In genomic region chr17:38484242-38485145, GRCh38 we compare ENCODE assay signal across 8 cellular contexts. TPM values are rescaled to one million over a fixed set of nuclear protein-coding genes. Genes with fewer than 3 reads are reported as not detected.
DNase-seq lines count a peak whose midpoint lies in the region; ATAC-seq and TF ChIP-seq lines count a peak whose summit lies in the region.
"Not testable (repeated sequence)": the region's sequence is repeated elsewhere in the genome, so short reads cannot be mapped to it uniquely, and the experiment has no call there.

No MANE protein-coding gene starts in this region.

- peaks cover 0 to 33% (median 13%) of the 10 kb centered on the region in 12 donors for H3K4me1 ChIP-seq in heart left ventricle

- not testable (repeated sequence) for TF ChIP-seq POLR2A in heart left ventricle (IDR thresholded peaks at IDR 0.05)

- peak overlapping the region; percentile 74 for H3K27ac Mint-ChIP-seq in osteocyte (ENCODE audit: unreplicated experiment)
- peak overlapping the region; percentile 90 for H3K27ac Mint-ChIP-seq in stimulated activated memory B cell treated with anti-CD40 and anti-IgM and Interleukin-4, amounts not matched to agents 10 μg/mL and 1 μg/mL and 100 μg/mL, for 72 hours

- H3K27ac ChIP-seq in heart left ventricle, result peak overlapping the region in 7 of 12 donors; percentile 19 to 79 (median 58)

- DNase-seq in COR-L47 (lab: John Stamatoyannopoulos, UW) (peak; percentile 75), HUDEP-2 (lab: John Stamatoyannopoulos, UW; ENCODE audit: unreplicated experiment in 76 of 76) (peak in 53 of 76 experiments; percentile 9 to 70 (median 41)), NCI-H748 (lab: John Stamatoyannopoulos, UW; ENCODE audit: unreplicated experiment) (peak; percentile 70), astrocyte of the spinal cord (ENCODE audit: low read depth, low spot score) (peak; percentile 56), heart left ventricle (peak; percentile 70 to 82 (median 73)), osteocyte (ENCODE audit: extremely low spot score, unreplicated experiment) (peak; percentile 89)
- DNase-seq in activated CD4-positive, alpha-beta T cell treated with anti-CD3 and anti-CD28 coated beads for 1 hour, result peak; percentile 48

- H3K4me1 Mint-ChIP-seq in osteocyte (ENCODE audit: unreplicated experiment), result peaks cover 39% of the 10 kb centered on the region
- H3K4me1 Mint-ChIP-seq in stimulated activated memory B cell treated with anti-CD40 and anti-IgM and Interleukin-4, amounts not matched to agents 10 μg/mL and 1 μg/mL and 100 μg/mL, for 72 hours, result peaks cover 18% of the 10 kb centered on the region

- H3K9me3 Mint-ChIP-seq in osteocyte (ENCODE audit: unreplicated experiment); stimulated activated memory B cell treated with anti-CD40 and anti-IgM and Interleukin-4, amounts not matched to agents 10 μg/mL and 1 μg/mL and 100 μg/mL, for 72 hours: not testable (repeated sequence)

- TF ChIP-seq CTCF in astrocyte of the spinal cord (IDR thresholded peaks at IDR 0.05; ENCODE audit: low read depth, low read length) (peak; percentile 77), heart left ventricle (IDR thresholded peaks at IDR 0.05) (peak; percentile 60 to 87 (median 82)), osteocyte (IDR thresholded peaks at IDR 0.05) (peak; percentile 83)

- in situ Hi-C loops in astrocyte of the spinal cord (cut with HindIII; ENCODE audit: low sequenced_read_pairs), result not testable (repeated sequence)

- not testable (repeated sequence) for H3K4me3 ChIP-seq in astrocyte of the spinal cord (ENCODE audit: low read depth, low read length); heart left ventricle

- peak; percentile 93 to 97 (median 94) for ATAC-seq in heart left ventricle
- peak; percentile 72 for ATAC-seq in stimulated activated memory B cell treated with anti-CD40 and anti-IgM and Interleukin-4, amounts not matched to agents 10 μg/mL and 1 μg/mL and 100 μg/mL, for 72 hours

- peaks cover 0 to 73% (median 41%) of the 10 kb centered on the region in 9 donors for H3K36me3 ChIP-seq in heart left ventricle

- 38 to 44% (median 41%) methylated on average over 19 to 21 of the region's 21 CpGs for WGBS in heart left ventricle, 4 donors

- not testable (repeated sequence) for H3K27me3 Mint-ChIP-seq in osteocyte (ENCODE audit: unreplicated experiment); stimulated activated memory B cell treated with anti-CD40 and anti-IgM and Interleukin-4, amounts not matched to agents 10 μg/mL and 1 μg/mL and 100 μg/mL, for 72 hours

- H3K36me3 Mint-ChIP-seq in osteocyte (ENCODE audit: unreplicated experiment), result peaks cover 40% of the 10 kb centered on the region
- H3K36me3 Mint-ChIP-seq in stimulated activated memory B cell treated with anti-CD40 and anti-IgM and Interleukin-4, amounts not matched to agents 10 μg/mL and 1 μg/mL and 100 μg/mL, for 72 hours, result not testable (repeated sequence)

- intact Hi-C loops in heart left ventricle (cut with DNase I), result loop anchor here (2.0 to 10.0 kb wide), 7 partner anchors 40 to 140 kb away; partner anchors contain the start of genes SOCS7 (in 3 of the 10) and GPR179 (in 1 of the 10)

- H3K9me3 ChIP-seq in heart left ventricle, result not testable (repeated sequence)

- peak overlapping the region; percentile 2 for H3K4me3 Mint-ChIP-seq in osteocyte (ENCODE audit: unreplicated experiment)
- H3K4me3 Mint-ChIP-seq in stimulated activated memory B cell treated with anti-CD40 and anti-IgM and Interleukin-4, amounts not matched to agents 10 μg/mL and 1 μg/mL and 100 μg/mL, for 72 hours, result peak overlapping the region; percentile 46

- H3K27me3 ChIP-seq in heart left ventricle, result not testable (repeated sequence)

RNA-seq across cellular contexts. Expression of gene ARHGAP23, which starts 56.2 kb away (rescaled TPM):
- total RNA-seq in heart left ventricle, result 10 to 100 TPM; 28.0 to 72.3 (median 66.3) TPM
- polyA plus RNA-seq in heart left ventricle, result 10 to 100 TPM; 34.4 to 73.1 TPM
- 165 and 177 TPM in 2 replicates for total RNA-seq in osteocyte
